ENCODE assay signal across 7 cellular contexts in genomic region chr17:81291662-81292061, GRCh38. TPM values are rescaled to one million over a fixed set of nuclear protein-coding genes. Genes with fewer than 3 reads are reported as not detected.
DNase-seq lines count a peak whose midpoint lies in the region; ATAC-seq and TF ChIP-seq lines count a peak whose summit lies in the region.

No MANE protein-coding gene starts in this region.

- BruUV-seq in MCF 10A (replicated peaks; lab: Mats Ljungman, UMichigan): no TSS peak

- no peak overlapping the region for H3K27ac Mint-ChIP-seq in MCF 10A (ENCODE audit: low read depth, unreplicated experiment)

- no peaks in the 10 kb centered on the region for H3K27me3 ChIP-seq in WERI-Rb-1 (ENCODE audit: insufficient read depth, low read depth, severe bottlenecking)

- intact Hi-C loops in MCF 10A (cut with micrococcal nuclease): loop anchor here (1.0 kb wide), 1 partner anchor 193 kb away; no protein-coding TSS in a partner anchor

- DNase-seq in GM12864 (ENCODE audit: low read depth) (no peak), LoVo (ENCODE audit: low spot score) (peak; percentile 41), WERI-Rb-1 (peak; percentile 84), MCF 10A (ENCODE audit: unreplicated experiment) (peak; percentile 57), kidney glomerular epithelial cell (lab: John Stamatoyannopoulos, UW) (peak; percentile 26)
- DNase-seq in stimulated activated CD4-positive, alpha-beta T cell treated with anti-CD3 and anti-CD28 coated beads, TNF-alpha, amount 100 ng/mL, for 1 hour (ENCODE audit: low read depth in 3 of 3, low spot score in 1 of 3): peak; percentile 13 to 67 (median 52)

- no peaks in the 10 kb centered on the region for H3K9me3 ChIP-seq in WERI-Rb-1 (ENCODE audit: severe bottlenecking)

- CTCF ChIA-PET in MCF 10A (lab: Yijun Ruan, JAX): interaction anchor here (0.8 to 2.5 kb wide), 2 partner anchors 192 to 194 kb away, joined by 4 to 14 read pairs; no protein-coding TSS in a partner anchor

- POLR2A ChIA-PET in MCF 10A (lab: Yijun Ruan, JAX): interaction anchor here (0.5 to 2.6 kb wide), 8 partner anchors 20 to 107 kb away, joined by 3 to 20 read pairs (median 4); partner anchors contain the start of gene BAHCC1

- no peak overlapping the region for H3K4me3 Mint-ChIP-seq in MCF 10A (ENCODE audit: unreplicated experiment)

- H3K36me3 ChIP-seq in WERI-Rb-1: peaks cover 30% of the 10 kb centered on the region

- no peak overlapping the region for H3K27ac ChIP-seq in WERI-Rb-1

- no peak overlapping the region for H3K4me3 ChIP-seq in GM12864 (ENCODE audit: low read depth, low read length)
- H3K4me3 ChIP-seq in WERI-Rb-1 (ENCODE audit: low read depth, low read length): no peak overlapping the region

- no peak for ATAC-seq in GM19023 (IDR thresholded peaks at IDR 0.05; ENCODE audit: unreplicated experiment)

- no peaks in the 10 kb centered on the region for H3K9me3 Mint-ChIP-seq in MCF 10A (ENCODE audit: unreplicated experiment)

- H3K4me1 Mint-ChIP-seq in MCF 10A (ENCODE audit: insufficient read depth, unreplicated experiment): peaks cover 13% of the 10 kb centered on the region

- TF ChIP-seq CTCF in GM12864 (IDR thresholded peaks at IDR 0.05; ENCODE audit: low read depth, low read length, missing control alignments) (peak; percentile 68), WERI-Rb-1 (IDR thresholded peaks at IDR 0.05; ENCODE audit: low read depth, low read length) (peak; percentile 97), MCF 10A (IDR thresholded peaks at IDR 0.05; ENCODE audit: unreplicated experiment) (peak; percentile 39)

- peaks cover 21% of the 10 kb centered on the region for H3K36me3 Mint-ChIP-seq in MCF 10A (ENCODE audit: insufficient read depth, unreplicated experiment)

- no peaks in the 10 kb centered on the region for H3K27me3 Mint-ChIP-seq in MCF 10A (ENCODE audit: insufficient read depth, unreplicated experiment)

RNA-seq across cellular contexts. Expression of gene SLC38A10, which starts 3.4 kb away (rescaled TPM):
- 98.2 and 108 TPM in 2 replicates for total RNA-seq in MCF 10A (2022)

RNA-seq across cellular contexts. Expression of gene NDUFAF8, which starts 52.5 kb away (rescaled TPM):
- 95.0 and 95.3 TPM in 2 replicates for total RNA-seq in MCF 10A (2022)

RNA-seq across cellular contexts. Expression of gene TEPSIN, which starts 52.8 kb away (rescaled TPM):
- total RNA-seq in MCF 10A (2022): 23.4 and 27.4 TPM in 2 replicates

Comparison
In these comparisons a context has a peak if more than half of its experiments do, and no peak if none do; other contexts are left out.
1. CTCF ChIP-seq: peak in every context shown above with its lines; median percentile 97 in WERI-Rb-1; 68 in GM12864; 39 in MCF 10A.